ENCODE assay signal across 18 cellular contexts in genomic region chr6:14224359-14225103, GRCh38.
DNase-seq lines count a peak whose midpoint lies in the region; ATAC-seq and TF ChIP-seq lines count a peak whose summit lies in the region.
"Had no signal": no experiment of that assay in that cellular context is flagged by ENCODE, and none has a peak within 500 bp of the region (broad histone marks: within the 10 kb centered on the region; RNA-seq: fewer than 3 reads in every experiment).

No MANE protein-coding gene starts in this region.

- no peak overlapping the region for H3K4me3 ChIP-seq in brain microvascular endothelial cell (ENCODE audit: low read depth, low read length)
- H3K4me3 ChIP-seq in body of pancreas, result no peak overlapping the region
- H3K4me3 ChIP-seq: GM23338, mucosa of descending colon, Peyer's patch had no signal

- DNase-seq in SIG-M5 treated with dmso at 0.1 percent for 504 hours (lab: John Stamatoyannopoulos, UW; ENCODE audit: unreplicated experiment) (peak; percentile 29), SIG-M5 (lab: John Stamatoyannopoulos, UW) (no peak), NOMO-1 treated with DMSO at 0.1 percent for 48 hours (lab: John Stamatoyannopoulos, UW; ENCODE audit: unreplicated experiment) (peak; percentile 82), nucleus accumbens (lab: John Stamatoyannopoulos, UW) (no peak), brain microvascular endothelial cell (no peak), body of pancreas (no peak)
- DNase-seq: 8988T; activated CD4-positive, alpha-beta T cell treated with anti-CD3 and anti-CD28 coated beads, Interleukin-2, amount 10 ng/mL, durations not matched to agents 7 days and 5 days; activated naive CD8-positive, alpha-beta T cell treated with anti-CD3 and anti-CD28 coated beads, Interleukin-2, amount 50 U/mL, for 24 hours; activated T-cell treated with anti-CD3 and anti-CD28 coated beads, Interleukin-2, amount 50 U/mL, for 1 hour; cerebellar nuclear complex; head of caudate nucleus; mucosa of descending colon; Peyer's patch; posterior cingulate gyrus had no signal

- 68 to 79% methylated on average over 8 of the region's 8 CpGs for WGBS in body of pancreas, 2 donors

- ATAC-seq in HG03064 (IDR thresholded peaks at IDR 0.05; ENCODE audit: low read depth, unreplicated experiment) (peak; percentile 68), body of pancreas (no peak), HG03469 (IDR thresholded peaks at IDR 0.05; ENCODE audit: unreplicated experiment) (no peak)
- ATAC-seq: activated naive CD8-positive, alpha-beta T cell treated with anti-CD3 and anti-CD28 coated beads, Interleukin-2, amount 50 U/mL, for 24 hours; GM23338; mucosa of descending colon had no signal

- no peaks in the 10 kb centered on the region for H3K36me3 ChIP-seq in brain microvascular endothelial cell (replicated peaks)
- H3K36me3 ChIP-seq in body of pancreas (replicated peaks in 1 of 2; ENCODE audit: insufficient read depth in 1 of 2, low read depth in 2 of 2), result no peaks in the 10 kb centered on the region
- H3K36me3 ChIP-seq: Peyer's patch had no signal

- no peaks in the 10 kb centered on the region for H3K4me1 ChIP-seq in body of pancreas

- no peak for TF ChIP-seq POLR2A in body of pancreas (IDR thresholded peaks at IDR 0.05)

- H3K27ac ChIP-seq in brain microvascular endothelial cell, result no peak overlapping the region
- no peak overlapping the region for H3K27ac ChIP-seq in body of pancreas

- H3K27me3 ChIP-seq in brain microvascular endothelial cell (replicated peaks) (no peaks in the 10 kb centered on the region), body of pancreas (no peaks in the 10 kb centered on the region)
- H3K27me3 ChIP-seq: Peyer's patch had no signal

- TF ChIP-seq CTCF in brain microvascular endothelial cell (IDR thresholded peaks at IDR 0.05; ENCODE audit: low read depth, low read length, missing control alignments) (no peak), body of pancreas (IDR thresholded peaks at IDR 0.05) (no peak)

- H3K9me3 ChIP-seq in body of pancreas, result no peaks in the 10 kb centered on the region
- H3K9me3 ChIP-seq: mucosa of descending colon, Peyer's patch had no signal

- in situ Hi-C loops in brain microvascular endothelial cell (cut with HindIII; ENCODE audit: low pct_ligation_motif_present, low sequenced_read_pairs), result no loop called here

- intact Hi-C loops in body of pancreas (cut with DNase I), result no loop called here

Comparison
In these comparisons a context has a peak if more than half of its experiments do, and no peak if none do; other contexts are left out.
1. DNase-seq: peak in SIG-M5 treated with dmso at 0.1 percent for 504 hours (single experiment) and NOMO-1 treated with DMSO at 0.1 percent for 48 hours (single experiment); none in SIG-M5 (single experiment), nucleus accumbens (0 of 56), brain microvascular endothelial cell (single experiment) and body of pancreas (0 of 4).